ENCODE assay signal across 10 cellular contexts in genomic region chr18:3499498-3499897, GRCh38. TPM values are rescaled to one million over a fixed set of nuclear protein-coding genes. Genes with fewer than 3 reads are reported as not detected.
DNase-seq lines count a peak whose midpoint lies in the region; ATAC-seq and TF ChIP-seq lines count a peak whose summit lies in the region.
"Had no signal": no experiment of that assay in that cellular context is flagged by ENCODE, and none has a peak within 500 bp of the region (broad histone marks: within the 10 kb centered on the region; RNA-seq: fewer than 3 reads in every experiment).

No MANE protein-coding gene starts in this region.

- peaks cover 17% of the 10 kb centered on the region for H3K4me1 Mint-ChIP-seq in activated T-cell treated with anti-CD3 and anti-CD28 coated beads, Interleukin-2, amount 50 U/mL, for 4 hours (ENCODE audit: low read depth)

- TF ChIP-seq CTCF in kidney epithelial cell (IDR thresholded peaks at IDR 0.05; ENCODE audit: insufficient read depth, low read length, poor library complexity, severe bottlenecking), result no peak

- H3K9me3 ChIP-seq in adipocyte (ENCODE audit: control insufficient read depth, low read length) (no peaks in the 10 kb centered on the region), thymus (ENCODE audit: control insufficient read depth) (no peaks in the 10 kb centered on the region)

- peaks cover 31% of the 10 kb centered on the region for H3K27me3 Mint-ChIP-seq in activated T-cell treated with anti-CD3 and anti-CD28 coated beads, Interleukin-2, amount 50 U/mL, for 4 hours (ENCODE audit: low read depth)

- no peak for DNase-seq in activated T-cell treated with anti-CD3 and anti-CD28 coated beads, Interleukin-2, amount 50 U/mL, for 4 hours
- DNase-seq in activated T-cell treated with anti-CD3 and anti-CD28 coated beads for 4 hours, result no peak
- no peak for DNase-seq in adipocyte (ENCODE audit: low read depth)
- no peak for DNase-seq in kidney epithelial cell (ENCODE audit: low read depth)
- no peak for DNase-seq in NCI-H128 (lab: John Stamatoyannopoulos, UW; ENCODE audit: unreplicated experiment)
- DNase-seq: GF-D8 had no signal

- H3K4me1 ChIP-seq in adipocyte (ENCODE audit: control insufficient read depth, insufficient read depth, low read length), result no peaks in the 10 kb centered on the region
- H3K4me1 ChIP-seq in thymus (ENCODE audit: control insufficient read depth, insufficient read depth, low read length), result no peaks in the 10 kb centered on the region

- H3K36me3 ChIP-seq in adipocyte (ENCODE audit: control insufficient read depth, insufficient read depth, low read length, severe bottlenecking), result no peaks in the 10 kb centered on the region
- H3K36me3 ChIP-seq in kidney epithelial cell (ENCODE audit: control insufficient read depth, insufficient read depth, low read length), result no peaks in the 10 kb centered on the region
- H3K36me3 ChIP-seq in thymus (ENCODE audit: control insufficient read depth, insufficient read depth), result no peaks in the 10 kb centered on the region

- peak overlapping the region; percentile 54 for H3K9ac ChIP-seq in adipocyte (ENCODE audit: low read length)

- 5% methylated on average over 10 of the region's 10 CpGs for WGBS in thymus

- peak overlapping the region; percentile 78 for H3K4me3 ChIP-seq in adipocyte (ENCODE audit: low read length)
- H3K4me3 ChIP-seq in kidney epithelial cell (ENCODE audit: low read depth, low read length), result peak overlapping the region; percentile 38
- H3K4me3 ChIP-seq in thymus (ENCODE audit: low read length), result peak overlapping the region; percentile 41

- H3K27me3 ChIP-seq in adipocyte (replicated peaks; ENCODE audit: control insufficient read depth, insufficient read depth, low read length) (no peaks in the 10 kb centered on the region), kidney epithelial cell (ENCODE audit: control insufficient read depth, insufficient read depth, low read length) (no peaks in the 10 kb centered on the region), thymus (ENCODE audit: control insufficient read depth, insufficient read depth) (peaks cover 11% of the 10 kb centered on the region)

- H3K27ac ChIP-seq in thymus (ENCODE audit: low read depth), result no peak overlapping the region
- H3K27ac ChIP-seq: epithelial cell of prostate had no signal

- H3K9me3 Mint-ChIP-seq in activated T-cell treated with anti-CD3 and anti-CD28 coated beads, Interleukin-2, amount 50 U/mL, for 4 hours, result no peaks in the 10 kb centered on the region

- H3K36me3 Mint-ChIP-seq in activated T-cell treated with anti-CD3 and anti-CD28 coated beads, Interleukin-2, amount 50 U/mL, for 4 hours (ENCODE audit: insufficient read depth), result no peaks in the 10 kb centered on the region

- ATAC-seq in activated T-cell treated with anti-CD3 and anti-CD28 coated beads, Interleukin-2, amount 50 U/mL, for 4 hours, result peak; percentile 23 to 37
- ATAC-seq in GM18873 (IDR thresholded peaks at IDR 0.05; ENCODE audit: low FRiP score, unreplicated experiment) (no peak), HG03521 (IDR thresholded peaks at IDR 0.05; ENCODE audit: unreplicated experiment) (no peak)

- peak overlapping the region; percentile 56 for H3K4me3 Mint-ChIP-seq in activated T-cell treated with anti-CD3 and anti-CD28 coated beads, Interleukin-2, amount 50 U/mL, for 4 hours

RNA-seq across cellular contexts. Expression of gene TGIF1, which starts 49.5 kb away (rescaled TPM):
- 10 to 100 TPM; 19.8 to 35.0 (median 34.8) TPM for total RNA-seq in activated T-cell treated with anti-CD3 and anti-CD28 coated beads, Interleukin-2, amount 50 U/mL, for 4 hours
- 251 and 294 TPM in 2 replicates for total RNA-seq in kidney epithelial cell
- polyA plus RNA-seq in thymus, result 96.1 TPM

Comparison
In these comparisons a context has a peak if more than half of its experiments do, and no peak if none do; other contexts are left out.
1. ATAC-seq: peak in activated T-cell treated with anti-CD3 and anti-CD28 coated beads, Interleukin-2, amount 50 U/mL, for 4 hours (2 of 2); none in GM18873 (single experiment) and HG03521 (single experiment).
2. Peak in every context shown above with its lines, with median percentiles within 50 percentile points of each other: H3K4me3 ChIP-seq.